In the genomic region with DNA sequence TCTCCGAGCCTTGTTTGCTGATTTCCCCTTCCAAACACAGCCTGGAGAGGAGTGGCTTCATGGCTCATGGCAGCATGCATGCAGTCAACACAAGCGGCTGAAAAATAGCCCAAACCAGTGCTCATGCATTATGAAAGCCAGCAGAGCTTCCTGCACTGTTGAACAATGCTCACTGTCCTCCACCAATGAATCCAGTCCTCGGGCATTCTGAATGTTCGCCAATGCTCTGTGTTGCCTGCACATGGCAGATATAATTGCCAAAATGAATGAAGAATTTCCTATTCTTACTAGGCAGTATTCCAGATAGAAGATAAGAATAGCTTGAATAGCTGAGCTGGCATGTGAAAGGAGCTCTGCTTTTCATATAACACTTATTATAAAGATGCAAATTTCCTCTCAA, we compare ENCODE assay signal across 1 cellular context.
TF ChIP-seq lines count a peak whose summit lies in the region.

No MANE protein-coding gene starts in this region.

TF ChIP-seq in endothelial cell of umbilical vein, 7 proteins besides CTCF, POLR2A, EP300 and RAD21:
- no peak for TF ChIP-seq GATA2 (IDR thresholded peaks at IDR 0.05; ENCODE audit: insufficient read depth, insufficient read length, low read depth, low read length)
- TF ChIP-seq EZH2 (IDR thresholded peaks at IDR 0.05; ENCODE audit: borderline replicate concordance, low read depth, low read length, severe bottlenecking): no peak
TF ChIP-seq in endothelial cell of umbilical vein: peak in this region for 0.
